ENCODE assay signal across 1 cellular context in genomic region chr10:104243567-104243966, GRCh38.
TF ChIP-seq lines count a peak whose summit lies in the region.

No MANE protein-coding gene starts in this region.

TF ChIP-seq in HepG2, 621 proteins besides CTCF, POLR2A, EP300 and RAD21:
- TF ChIP-seq ZNF362 (CRISPR knock-in tag; IDR thresholded peaks at IDR 0.05; ENCODE audit: borderline replicate concordance), result peak; percentile 79
- TF ChIP-seq CEBPG (CRISPR knock-in tag; IDR thresholded peaks at IDR 0.05), result peak; percentile 48
- peak; percentile 44 for TF ChIP-seq TEAD3 (CRISPR knock-in tag; optimal IDR thresholded peaks at IDR 0.05; ENCODE audit: borderline replicate concordance)
- no peak for TF ChIP-seq XRCC5 (optimal IDR thresholded peaks at IDR 0.05; ENCODE audit: low read length)
- TF ChIP-seq ZNF414 (CRISPR knock-in tag; IDR thresholded peaks at IDR 0.05), result no peak
- TF ChIP-seq STAG1 (CRISPR knock-in tag; IDR thresholded peaks at IDR 0.05), result no peak
TF ChIP-seq in HepG2: peak in this region for 3.
